ENCODE assay signal across 35 cellular contexts in genomic region chr1:156293895-156294294, GRCh38. TPM values are rescaled to one million over a fixed set of nuclear protein-coding genes. Genes with fewer than 3 reads are reported as not detected.
DNase-seq lines count a peak whose midpoint lies in the region; ATAC-seq, FAIRE-seq and TF ChIP-seq lines count a peak whose summit lies in the region.
"Had no signal": no experiment of that assay in that cellular context is flagged by ENCODE, and none has a peak within 500 bp of the region (broad histone marks: within the 10 kb centered on the region; RNA-seq: fewer than 3 reads in every experiment).

No MANE protein-coding gene starts in this region.

- H3K36me3 Mint-ChIP-seq in naive thymus-derived CD4-positive, alpha-beta T cell: peaks cover 0 to 7% (median 3%) of the 10 kb centered on the region in 5 donors
- H3K36me3 Mint-ChIP-seq: activated naive CD8-positive, alpha-beta T cell treated with anti-CD3 and anti-CD28 coated beads, Interleukin-2, amount 10 ng/mL, durations not matched to agents 7 days and 5 days; naive B cell had no signal

- peaks cover 7 to 34% (median 24%) of the 10 kb centered on the region in 7 donors for H3K4me1 Mint-ChIP-seq in naive thymus-derived CD4-positive, alpha-beta T cell

- no peaks in the 10 kb centered on the region for H3K27me3 Mint-ChIP-seq in naive thymus-derived CD4-positive, alpha-beta T cell
- H3K27me3 Mint-ChIP-seq: activated naive CD8-positive, alpha-beta T cell treated with anti-CD3 and anti-CD28 coated beads, Interleukin-2, amount 10 ng/mL, durations not matched to agents 7 days and 5 days; naive B cell had no signal

- H3K36me3 ChIP-seq in IMR-90 (ENCODE audit: control insufficient read depth, insufficient read depth, low read length) (peaks cover 9% of the 10 kb centered on the region; the same call in 1 of the 2 replicates), K562 (ENCODE audit: control insufficient read depth, insufficient read depth, low read length) (peaks cover 21% of the 10 kb centered on the region; the same call in 1 of the 3 replicates)
- H3K36me3 ChIP-seq in naive thymus-derived CD4-positive, alpha-beta T cell (ENCODE audit: control insufficient read depth in 2 of 3, insufficient read depth in 3 of 3, low read length in 3 of 3): peaks cover 0 to 27% (median 0%) of the 10 kb centered on the region in 3 experiments
- H3K36me3 ChIP-seq: colonic mucosa had no signal

- no peak overlapping the region for H2BK120ac ChIP-seq in IMR-90 (ENCODE audit: low read depth, low read length)

- H2AFZ ChIP-seq in IMR-90 (replicated peaks; ENCODE audit: low read length, poor library complexity) (peak overlapping the region; percentile 8), K562 (ENCODE audit: low read depth, low read length) (no peak overlapping the region)

- H3K27me3 ChIP-seq in IMR-90 (ENCODE audit: control insufficient read depth, insufficient read depth, low read length) (no peaks in the 10 kb centered on the region), K562 (ENCODE audit: control insufficient read depth in 2 of 2, insufficient read depth in 2 of 2, low read length in 2 of 2) (peaks cover 0 to 2% of the 10 kb centered on the region in 2 experiments; a peak in 1 of 5 replicates)
- no peaks in the 10 kb centered on the region for H3K27me3 ChIP-seq in naive thymus-derived CD4-positive, alpha-beta T cell (ENCODE audit: control insufficient read depth in 2 of 2, insufficient read depth in 2 of 2, low read length in 2 of 2)
- H3K27me3 ChIP-seq: BE2C, colonic mucosa, left lung, SJSA1, tibial nerve had no signal

- H3K56ac ChIP-seq in IMR-90 (ENCODE audit: extremely low read depth, insufficient read depth, low read length): no peak overlapping the region

- H3K9me3 ChIP-seq in IMR-90 (ENCODE audit: control insufficient read depth, insufficient read depth, low read length) (no peaks in the 10 kb centered on the region), K562 (replicated peaks; ENCODE audit: control insufficient read depth, insufficient read depth, low read depth, low read length) (no peaks in the 10 kb centered on the region)
- no peaks in the 10 kb centered on the region for H3K9me3 ChIP-seq in naive thymus-derived CD4-positive, alpha-beta T cell (ENCODE audit: control insufficient read depth in 2 of 3, low read length in 3 of 3)
- H3K9me3 ChIP-seq: BE2C, colonic mucosa, left lung, psoas muscle, SJSA1, tibial nerve had no signal

- no peak overlapping the region for H2AK9ac ChIP-seq in IMR-90 (replicated peaks; ENCODE audit: low read depth, low read length, poor library complexity)

- intact Hi-C loops in IMR-90 (cut with micrococcal nuclease) (no loop called here), K562 (cut with micrococcal nuclease) (no loop called here)
- intact Hi-C loops in naive thymus-derived CD4-positive, alpha-beta T cell (cut with micrococcal nuclease): no loop called here

- in situ Hi-C loops in IMR-90 (cut with MboI; ENCODE audit: low sequenced_read_pairs) (no loop called here), K562 (cut with MboI) (no loop called here)

- H4K8ac ChIP-seq in IMR-90 (ENCODE audit: low read depth in 2 of 2, low read length in 2 of 2): no peak overlapping the region

- peak overlapping the region in 1 of 9 donors; percentile 43 for H3K27ac Mint-ChIP-seq in naive thymus-derived CD4-positive, alpha-beta T cell
- H3K27ac Mint-ChIP-seq: activated naive CD8-positive, alpha-beta T cell treated with anti-CD3 and anti-CD28 coated beads, Interleukin-2, amount 10 ng/mL, durations not matched to agents 7 days and 5 days; CD8-positive, alpha-beta T cell had no signal

- POLR2A ChIA-PET in IMR-90 (lab: Charles Lee; ENCODE audit: unreplicated experiment) (no interaction called here), K562 (lab: Yijun Ruan, JAX) (interaction anchor here (0.5 to 1.9 kb wide), 7 partner anchors 11 to 303 kb away, joined by 3 to 16 read pairs (median 3); partner anchors contain the start of genes SMG5 and TMEM79)
- POLR2A ChIA-PET in naive thymus-derived CD4-positive, alpha-beta T cell (lab: Charles Lee): interaction anchor here (0.7 to 3.2 kb wide), 2 partner anchors 11 to 32 kb away, joined by 3 to 26 read pairs; partner anchors contain the start of genes SMG5 and TMEM79

- CTCF ChIA-PET in IMR-90 (lab: Yijun Ruan, JAX): no interaction called here
- CTCF ChIA-PET in K562 (lab: Yijun Ruan, JAX; ENCODE audit: low intra/inter-chr PET ratio): no interaction called here
- CTCF ChIA-PET in naive thymus-derived CD4-positive, alpha-beta T cell (lab: Charles Lee): interaction anchor here (0.7 to 1.4 kb wide), 2 partner anchors 13 kb away, joined by 3 read pairs; no protein-coding TSS in a partner anchor

- no peak for TF ChIP-seq EP300 in K562 (IDR thresholded peaks at IDR 0.05; ENCODE audit: low read length)

- no peak overlapping the region for H3K14ac ChIP-seq in IMR-90 (replicated peaks; ENCODE audit: low read depth, low read length)

- H3K18ac ChIP-seq in IMR-90 (ENCODE audit: low read depth, low read length): no peak overlapping the region

- H3K23ac ChIP-seq in IMR-90 (ENCODE audit: low read depth, low read length): no peak overlapping the region

- FAIRE-seq in K562 (lab: Jason Lieb, UNC): no peak
- FAIRE-seq: GM12891, islet of Langerhans had no signal

- no peak overlapping the region for H4K5ac ChIP-seq in IMR-90 (ENCODE audit: low read depth, low read length)

- dilution Hi-C loops in IMR-90 (cut with HindIII; ENCODE audit: low sequenced_read_pairs, unreplicated experiment): no loop called here

- no peak overlapping the region for H2BK20ac ChIP-seq in IMR-90 (ENCODE audit: low read depth, low read length)

- no peak overlapping the region for H3K4me2 ChIP-seq in IMR-90 (ENCODE audit: low read depth, low read length)
- no peak overlapping the region for H3K4me2 ChIP-seq in K562 (ENCODE audit: insufficient read depth, low read length)

- H3K79me1 ChIP-seq in IMR-90 (ENCODE audit: low read depth in 1 of 2, low read length in 2 of 2): peaks cover 3 to 27% of the 10 kb centered on the region in 2 experiments

- no peak overlapping the region for H2AK5ac ChIP-seq in IMR-90 (ENCODE audit: low read depth, low read length)

- no peaks in the 10 kb centered on the region for H3K79me2 ChIP-seq in K562 (ENCODE audit: control insufficient read depth, insufficient read depth, low read length)

- no TSS peak for BruUV-seq in IMR-90 (replicated peaks; lab: Mats Ljungman, UMichigan)
- no TSS peak for BruUV-seq in K562 (replicated peaks; lab: Mats Ljungman, UMichigan)

- TF ChIP-seq CTCF in IMR-90 (conservative IDR thresholded peaks at IDR 0.05; ENCODE audit: low read depth, low read length) (no peak), K562 (IDR thresholded peaks at IDR 0.05 in 2 of 3, conservative IDR thresholded peaks at IDR 0.05 in 1 of 3; ENCODE audit: insufficient read depth in 2 of 3, low read depth in 1 of 3, low read length in 3 of 3) (no peak)

- H4K20me1 ChIP-seq in IMR-90 (ENCODE audit: insufficient read depth, low read length): no peaks in the 10 kb centered on the region
- no peaks in the 10 kb centered on the region for H4K20me1 ChIP-seq in K562 (replicated peaks; ENCODE audit: control insufficient read depth, insufficient read depth, low read length)

- no peaks in the 10 kb centered on the region for H3K9me3 Mint-ChIP-seq in naive thymus-derived CD4-positive, alpha-beta T cell
- H3K9me3 Mint-ChIP-seq: activated naive CD8-positive, alpha-beta T cell treated with anti-CD3 and anti-CD28 coated beads, Interleukin-2, amount 10 ng/mL, durations not matched to agents 7 days and 5 days; CD8-positive, alpha-beta T cell; naive B cell had no signal

- ATAC-seq in IMR-90 (ENCODE audit: low read depth): no peak
- ATAC-seq in K562: no peak
- no peak for ATAC-seq in naive thymus-derived CD4-positive, alpha-beta T cell
- ATAC-seq in GM19463 (IDR thresholded peaks at IDR 0.05; ENCODE audit: unreplicated experiment): no peak
- ATAC-seq: CD8-positive, alpha-beta T cell; left lung; psoas muscle had no signal

- H4K91ac ChIP-seq in IMR-90 (ENCODE audit: insufficient read depth, low read depth, low read length): no peak overlapping the region

- no CpG with 5 or more reads among the region's 9 CpGs for WGBS in IMR-90 (ENCODE audit: extremely low coverage in 2 of 2, insufficient read length in 1 of 2), 2 experiments
- 77% methylated on average over 7 of the region's 9 CpGs for WGBS in K562 (ENCODE audit: insufficient coverage, low coverage, missing lambda C conversion rate)

- TF ChIP-seq RAD21 in IMR-90 (IDR thresholded peaks at IDR 0.05; ENCODE audit: low read length) (no peak), K562 (CRISPR knock-in tag; conservative IDR thresholded peaks at IDR 0.05 in 1 of 2, IDR thresholded peaks at IDR 0.05 in 1 of 2) (no peak)

- H3K4me1 ChIP-seq in IMR-90 (ENCODE audit: control insufficient read depth, insufficient read depth, low read length): peaks cover 2% of the 10 kb centered on the region; the same call in 1 of the 2 replicates
- peaks cover 7 to 17% of the 10 kb centered on the region in 2 experiments; a peak in 4 of 5 replicates for H3K4me1 ChIP-seq in K562 (replicated peaks in 1 of 2; ENCODE audit: control insufficient read depth in 2 of 2, insufficient read depth in 2 of 2, low read length in 2 of 2)
- H3K4me1 ChIP-seq in naive thymus-derived CD4-positive, alpha-beta T cell (ENCODE audit: control insufficient read depth in 2 of 2, insufficient read depth in 2 of 2, low read length in 2 of 2): peaks cover 9 to 13% of the 10 kb centered on the region in 2 donors
- H3K4me1 ChIP-seq: BE2C, psoas muscle had no signal

- no peak overlapping the region for H2BK15ac ChIP-seq in IMR-90 (ENCODE audit: low read depth, low read length)

- H3K9ac ChIP-seq in IMR-90 (ENCODE audit: low read depth, low read length): no peak overlapping the region
- H3K9ac ChIP-seq in K562 (ENCODE audit: insufficient read depth in 1 of 2, low read depth in 2 of 2, low read length in 2 of 2): 0 out of 4 replicates have a peak overlapping the region, but pooled peaks of 1 of the 2 experiments have one; percentile 2

- H3K4me3 Mint-ChIP-seq in naive thymus-derived CD4-positive, alpha-beta T cell: peak overlapping the region in 6 of 10 donors; percentile 25 to 91 (median 74)

- H3K4me3 ChIP-seq in IMR-90 (ENCODE audit: insufficient read depth, low read depth, low read length) (no peak overlapping the region), K562 (no peak overlapping the region)
- no peak overlapping the region for H3K4me3 ChIP-seq in naive thymus-derived CD4-positive, alpha-beta T cell (ENCODE audit: low read length)
- H3K4me3 ChIP-seq: SJSA1 had no signal

- TF ChIP-seq POLR2A in IMR-90 (IDR thresholded peaks at IDR 0.05; ENCODE audit: low read depth, low read length) (no peak), K562 (conservative IDR thresholded peaks at IDR 0.05) (no peak)

- H2BK5ac ChIP-seq in IMR-90 (ENCODE audit: low read depth, low read length, poor library complexity, severe bottlenecking): no peak overlapping the region

- H3K27ac ChIP-seq in IMR-90 (ENCODE audit: insufficient read depth, low read length) (no peak overlapping the region), K562 (ENCODE audit: extremely low read depth, low read depth, low read length) (no peak overlapping the region)
- H3K27ac ChIP-seq in naive thymus-derived CD4-positive, alpha-beta T cell (ENCODE audit: low read depth, low read length): no peak overlapping the region
- H3K27ac ChIP-seq: colonic mucosa, left lung, psoas muscle, SJSA1 had no signal

- no peak overlapping the region for H3K4ac ChIP-seq in IMR-90 (ENCODE audit: low read depth, low read length)

- H3K9me1 ChIP-seq in IMR-90 (ENCODE audit: insufficient read depth, low read length): peaks cover 6% of the 10 kb centered on the region; the same call in 1 of the 2 replicates
- no peaks in the 10 kb centered on the region for H3K9me1 ChIP-seq in K562 (ENCODE audit: control insufficient read depth, insufficient read depth, low read length)

- DNase-seq in IMR-90 (no peak), K562 (ENCODE audit: extremely low read depth in 1 of 4, low spot score in 3 of 4) (no peak), midbrain (lab: John Stamatoyannopoulos, UW) (no peak)
- DNase-seq in naive thymus-derived CD4-positive, alpha-beta T cell: no peak
- DNase-seq: ACHN; activated CD4-positive, alpha-beta T cell treated with anti-CD3 and anti-CD28 coated beads for 48 hours; activated gamma-delta T cell treated with Interleukin-2 at 50 U/mL for 16 hours; activated naive CD8-positive, alpha-beta T cell treated with anti-CD3 and anti-CD28 coated beads, Interleukin-2, amount 10 ng/mL, durations not matched to agents 7 days and 5 days; activated T-cell treated with anti-CD3 and anti-CD28 coated beads, Interleukin-2, amount 50 U/mL, for 1 hour; BE2C; CD8-positive, alpha-beta T cell; colonic mucosa; DMS153; effector memory CD4-positive, alpha-beta T cell; foreskin fibroblast; KBM-7; left lung; naive B cell; NCI-H1105 treated with DMSO at 0.1 percent for 48 hours; NCI-H2029; NCI-H510A treated with DMSO at 0.1 percent for 48 hours; psoas muscle; RPMI8226; stimulated activated CD4-positive, alpha-beta T cell treated with anti-CD3 and anti-CD28 coated beads, Interleukin-4, amount 100 ng/mL, for 24 hours had no signal

RNA-seq across cellular contexts. Expression of gene GLMP, which starts 1.6 kb away (rescaled TPM):
- total RNA-seq in IMR-90 (2012; rRNA removed): 18.3 and 32.6 TPM in 2 replicates
- polyA plus RNA-seq in IMR-90 (2012; rRNA removed): 43.1 and 45.8 TPM in 2 replicates
- 26.0 and 46.2 TPM in 2 replicates for polyA plus RNA-seq in IMR-90 (2012; cell fraction: cytosol; rRNA removed)
- polyA plus RNA-seq in IMR-90 (2012; cell fraction: nucleus; rRNA removed; ENCODE audit: low replicate concordance): 21.8 and 26.8 TPM in 2 replicates
- 13.4 and 24.2 TPM in 2 replicates for total RNA-seq in K562 (2011; cell fraction: chromatin; rRNA removed; ENCODE audit: low replicate concordance)
- 21.3 and 23.8 TPM in 2 replicates for total RNA-seq in K562 (2011; cell fraction: nucleolus; rRNA removed)
- 24.8 and 28.6 TPM in 2 replicates for total RNA-seq in K562 (2011; cell fraction: nucleoplasm; rRNA removed)
- total RNA-seq in K562 (2014; rRNA removed): 25.7 and 27.0 TPM in 2 replicates
- total RNA-seq in K562 (2014; rRNA removed; fragmentation: Illumina TruSeq; extraction: Trizol): 10.1 and 12.8 TPM in 2 replicates
- total RNA-seq in K562 (2015; rRNA removed; fragmentation: Illumina TruSeq; extraction: Trizol): 18.5 and 19.7 TPM in 2 replicates
- total RNA-seq in K562 (2021): 22.7 and 23.7 TPM in 2 replicates
- polyA plus RNA-seq in K562 (2011; rRNA removed): 8.3 and 15.5 TPM in 2 replicates
- 23.7 and 34.0 TPM in 2 replicates for polyA plus RNA-seq in K562 (2011; cell fraction: cytosol; rRNA removed)
- polyA plus RNA-seq in K562 (2011; cell fraction: nucleus; rRNA removed): 18.0 and 19.6 TPM in 2 replicates
- 22.2 and 32.3 TPM in 2 replicates for polyA plus RNA-seq in K562 (2012)
- polyA plus RNA-seq in K562 (2014; fragmentation: Illumina TruSeq; extraction: Trizol): 28.2 and 29.1 TPM in 2 replicates
- polyA plus RNA-seq in K562 (2014; fragmentation: Nextera tagmentation; extraction: Ambion mirVana): 10 to 100 TPM; 11.0 to 22.4 TPM
- polyA plus RNA-seq in K562 (2014; rRNA removed): 21.7 and 24.5 TPM in 2 replicates
- 4.6 and 5.6 TPM in 2 replicates for polyA minus RNA-seq in K562 (2011; rRNA and poly(A)+ RNA removed)
- 8.4 and 11.0 TPM in 2 replicates for polyA minus RNA-seq in K562 (2011; cell fraction: cytosol; rRNA and poly(A)+ RNA removed)
- polyA minus RNA-seq in K562 (2011; cell fraction: nucleus; rRNA and poly(A)+ RNA removed): 5.5 and 8.9 TPM in 2 replicates
- total RNA-seq in naive thymus-derived CD4-positive, alpha-beta T cell: 10 to 100 TPM; 21.0 to 40.4 (median 24.5) TPM
- 10 to 100 TPM; 17.6 to 19.3 TPM for polyA plus RNA-seq in naive thymus-derived CD4-positive, alpha-beta T cell

RNA-seq across cellular contexts. Expression of gene VHLL, which starts 5.2 kb away (rescaled TPM):
- total RNA-seq in IMR-90 (2012; rRNA removed) (0.28 TPM in 1 of 2 replicates, not detected in the other), K562 (2014; rRNA removed) (not detected in 2 replicates), K562 (2014; rRNA removed; fragmentation: Illumina TruSeq; extraction: Trizol) (not detected in 2 replicates), K562 (2015; rRNA removed; fragmentation: Illumina TruSeq; extraction: Trizol) (not detected in 2 replicates), K562 (2021) (not detected in 2 replicates)
- polyA plus RNA-seq in IMR-90 (2012; rRNA removed) (not detected in 2 replicates), K562 (2011; rRNA removed) (not detected in 2 replicates), K562 (2014; fragmentation: Illumina TruSeq; extraction: Trizol) (not detected in 2 replicates), K562 (2014; fragmentation: Nextera tagmentation; extraction: Ambion mirVana) (not detected), K562 (2014; rRNA removed) (not detected in 2 replicates)
- polyA plus RNA-seq in IMR-90 (2012; cell fraction: cytosol; rRNA removed): not detected in 2 replicates
- 0.21 TPM in 2 replicates for polyA plus RNA-seq in IMR-90 (2012; cell fraction: nucleus; rRNA removed; ENCODE audit: low replicate concordance)
- total RNA-seq in K562 (2011; cell fraction: chromatin; rRNA removed; ENCODE audit: low replicate concordance): 1.3 TPM in 1 of 2 replicates, not detected in the other
- total RNA-seq in K562 (2011; cell fraction: nucleolus; rRNA removed): not detected in 2 replicates
- total RNA-seq in K562 (2011; cell fraction: nucleoplasm; rRNA removed): 0.66 TPM in 1 of 2 replicates, not detected in the other
- not detected in 2 replicates for polyA plus RNA-seq in K562 (2011; cell fraction: cytosol; rRNA removed)
- not detected in 2 replicates for polyA plus RNA-seq in K562 (2011; cell fraction: nucleus; rRNA removed)
- polyA plus RNA-seq in K562 (2012): not detected in 2 replicates
- polyA minus RNA-seq in K562 (2011; rRNA and poly(A)+ RNA removed): not detected in 2 replicates
- polyA minus RNA-seq in K562 (2011; cell fraction: cytosol; rRNA and poly(A)+ RNA removed): not detected in 2 replicates
- not detected in 2 replicates for polyA minus RNA-seq in K562 (2011; cell fraction: nucleus; rRNA and poly(A)+ RNA removed)
- total RNA-seq in naive thymus-derived CD4-positive, alpha-beta T cell: not detected
- polyA plus RNA-seq in naive thymus-derived CD4-positive, alpha-beta T cell: not detected
- total RNA-seq: activated CD8-positive, alpha-beta memory T cell treated with anti-CD3 and anti-CD28 coated beads for 36 hours; activated naive CD8-positive, alpha-beta T cell treated with anti-CD3 and anti-CD28 coated beads, Interleukin-2, amount 10 ng/mL, durations not matched to agents 7 days and 5 days; aorta; CD8-positive, alpha-beta T cell; colonic mucosa; H4; HT-29; left lung; M059J; psoas muscle; SJSA1; tibial nerve had no signal
- polyA plus RNA-seq: aorta, esophagus, psoas muscle had no signal

RNA-seq across cellular contexts. Expression of gene TMEM79, which starts 9.8 kb away (rescaled TPM):
- total RNA-seq in IMR-90 (2012; rRNA removed): 0.28 and 0.54 TPM in 2 replicates
- polyA plus RNA-seq in IMR-90 (2012; rRNA removed): 2.3 and 3.3 TPM in 2 replicates
- 2.8 and 4.2 TPM in 2 replicates for polyA plus RNA-seq in IMR-90 (2012; cell fraction: cytosol; rRNA removed)
- 5.5 and 15.6 TPM in 2 replicates for polyA plus RNA-seq in IMR-90 (2012; cell fraction: nucleus; rRNA removed; ENCODE audit: low replicate concordance)
- 7.9 and 23.3 TPM in 2 replicates for total RNA-seq in K562 (2011; cell fraction: chromatin; rRNA removed; ENCODE audit: low replicate concordance)
- 23.9 and 26.5 TPM in 2 replicates for total RNA-seq in K562 (2011; cell fraction: nucleolus; rRNA removed)
- total RNA-seq in K562 (2011; cell fraction: nucleoplasm; rRNA removed): 14.7 and 15.8 TPM in 2 replicates
- 3.8 and 6.9 TPM in 2 replicates for total RNA-seq in K562 (2014; rRNA removed)
- total RNA-seq in K562 (2014; rRNA removed; fragmentation: Illumina TruSeq; extraction: Trizol): 2.1 and 2.6 TPM in 2 replicates
- total RNA-seq in K562 (2015; rRNA removed; fragmentation: Illumina TruSeq; extraction: Trizol): 5.1 and 5.4 TPM in 2 replicates
- total RNA-seq in K562 (2021): 6.8 and 7.2 TPM in 2 replicates
- 4.0 and 4.8 TPM in 2 replicates for polyA plus RNA-seq in K562 (2011; rRNA removed)
- 5.0 and 12.1 TPM in 2 replicates for polyA plus RNA-seq in K562 (2011; cell fraction: cytosol; rRNA removed)
- 10.3 and 25.9 TPM in 2 replicates for polyA plus RNA-seq in K562 (2011; cell fraction: nucleus; rRNA removed)
- 5.7 and 9.5 TPM in 2 replicates for polyA plus RNA-seq in K562 (2012)
- 5.6 and 5.7 TPM in 2 replicates for polyA plus RNA-seq in K562 (2014; fragmentation: Illumina TruSeq; extraction: Trizol)
- 1 to 10 TPM in 1 of 2 experiments, under 1 TPM in 1; 0.69 to 1.2 TPM for polyA plus RNA-seq in K562 (2014; fragmentation: Nextera tagmentation; extraction: Ambion mirVana)
- polyA plus RNA-seq in K562 (2014; rRNA removed): 6.1 and 8.3 TPM in 2 replicates
- polyA minus RNA-seq in K562 (2011; rRNA and poly(A)+ RNA removed): 2.3 TPM in 2 replicates
- 1.6 and 2.3 TPM in 2 replicates for polyA minus RNA-seq in K562 (2011; cell fraction: cytosol; rRNA and poly(A)+ RNA removed)
- polyA minus RNA-seq in K562 (2011; cell fraction: nucleus; rRNA and poly(A)+ RNA removed): 7.0 and 10.9 TPM in 2 replicates
- total RNA-seq in naive thymus-derived CD4-positive, alpha-beta T cell: 10 to 100 TPM in 3 of 5 experiments, 1 to 10 TPM in 2; 4.3 to 18.6 (median 11.2) TPM
- polyA plus RNA-seq in naive thymus-derived CD4-positive, alpha-beta T cell: 1 to 10 TPM; 6.5 to 9.8 TPM

RNA-seq across cellular contexts. Expression of gene SMG5, which starts 11.3 kb away (rescaled TPM):
- total RNA-seq in IMR-90 (2012; rRNA removed): 33.9 and 37.3 TPM in 2 replicates
- 33.3 and 34.7 TPM in 2 replicates for polyA plus RNA-seq in IMR-90 (2012; rRNA removed)
- polyA plus RNA-seq in IMR-90 (2012; cell fraction: cytosol; rRNA removed): 22.0 and 23.5 TPM in 2 replicates
- polyA plus RNA-seq in IMR-90 (2012; cell fraction: nucleus; rRNA removed; ENCODE audit: low replicate concordance): 75.0 and 118 TPM in 2 replicates
- total RNA-seq in K562 (2011; cell fraction: chromatin; rRNA removed; ENCODE audit: low replicate concordance): 126 and 277 TPM in 2 replicates
- 112 and 123 TPM in 2 replicates for total RNA-seq in K562 (2011; cell fraction: nucleolus; rRNA removed)
- total RNA-seq in K562 (2011; cell fraction: nucleoplasm; rRNA removed): 105 and 122 TPM in 2 replicates
- total RNA-seq in K562 (2014; rRNA removed): 56.0 and 71.6 TPM in 2 replicates
- 33.1 and 41.4 TPM in 2 replicates for total RNA-seq in K562 (2014; rRNA removed; fragmentation: Illumina TruSeq; extraction: Trizol)
- total RNA-seq in K562 (2015; rRNA removed; fragmentation: Illumina TruSeq; extraction: Trizol): 53.1 and 53.7 TPM in 2 replicates
- total RNA-seq in K562 (2021): 78.4 and 85.9 TPM in 2 replicates
- 41.4 and 53.9 TPM in 2 replicates for polyA plus RNA-seq in K562 (2011; rRNA removed)
- polyA plus RNA-seq in K562 (2011; cell fraction: cytosol; rRNA removed): 33.8 and 36.1 TPM in 2 replicates
- 202 and 245 TPM in 2 replicates for polyA plus RNA-seq in K562 (2011; cell fraction: nucleus; rRNA removed)
- polyA plus RNA-seq in K562 (2012): 44.7 and 57.3 TPM in 2 replicates
- polyA plus RNA-seq in K562 (2014; fragmentation: Illumina TruSeq; extraction: Trizol): 69.4 and 69.7 TPM in 2 replicates
- polyA plus RNA-seq in K562 (2014; fragmentation: Nextera tagmentation; extraction: Ambion mirVana): 1 to 10 TPM; 1.4 to 1.6 TPM
- polyA plus RNA-seq in K562 (2014; rRNA removed): 53.0 and 58.7 TPM in 2 replicates
- polyA minus RNA-seq in K562 (2011; rRNA and poly(A)+ RNA removed): 27.6 and 30.1 TPM in 2 replicates
- 18.5 and 20.0 TPM in 2 replicates for polyA minus RNA-seq in K562 (2011; cell fraction: cytosol; rRNA and poly(A)+ RNA removed)
- 29.4 and 36.3 TPM in 2 replicates for polyA minus RNA-seq in K562 (2011; cell fraction: nucleus; rRNA and poly(A)+ RNA removed)
- total RNA-seq in naive thymus-derived CD4-positive, alpha-beta T cell: 10 to 100 TPM; 65.7 to 74.0 (median 69.4) TPM
- polyA plus RNA-seq in naive thymus-derived CD4-positive, alpha-beta T cell: 10 to 100 TPM; 14.4 to 38.4 TPM

RNA-seq across cellular contexts. Expression of gene CCT3, which starts 44.2 kb away (rescaled TPM):
- 595 and 637 TPM in 2 replicates for total RNA-seq in IMR-90 (2012; rRNA removed)
- 293 and 313 TPM in 2 replicates for polyA plus RNA-seq in IMR-90 (2012; rRNA removed)
- 159 and 216 TPM in 2 replicates for polyA plus RNA-seq in IMR-90 (2012; cell fraction: cytosol; rRNA removed)
- polyA plus RNA-seq in IMR-90 (2012; cell fraction: nucleus; rRNA removed; ENCODE audit: low replicate concordance): 89.8 and 167 TPM in 2 replicates
- total RNA-seq in K562 (2011; cell fraction: chromatin; rRNA removed; ENCODE audit: low replicate concordance): 286 and 378 TPM in 2 replicates
- total RNA-seq in K562 (2011; cell fraction: nucleolus; rRNA removed): 207 and 211 TPM in 2 replicates
- total RNA-seq in K562 (2011; cell fraction: nucleoplasm; rRNA removed): 281 and 365 TPM in 2 replicates
- 567 and 570 TPM in 2 replicates for total RNA-seq in K562 (2014; rRNA removed)
- 610 and 635 TPM in 2 replicates for total RNA-seq in K562 (2014; rRNA removed; fragmentation: Illumina TruSeq; extraction: Trizol)
- 573 and 580 TPM in 2 replicates for total RNA-seq in K562 (2015; rRNA removed; fragmentation: Illumina TruSeq; extraction: Trizol)
- total RNA-seq in K562 (2021): 521 and 542 TPM in 2 replicates
- 682 and 836 TPM in 2 replicates for polyA plus RNA-seq in K562 (2011; rRNA removed)
- polyA plus RNA-seq in K562 (2011; cell fraction: cytosol; rRNA removed): 554 and 570 TPM in 2 replicates
- polyA plus RNA-seq in K562 (2011; cell fraction: nucleus; rRNA removed): 205 and 257 TPM in 2 replicates
- 345 and 420 TPM in 2 replicates for polyA plus RNA-seq in K562 (2012)
- 536 and 610 TPM in 2 replicates for polyA plus RNA-seq in K562 (2014; fragmentation: Illumina TruSeq; extraction: Trizol)
- 1,000 to 10,000 TPM in 1 of 2 experiments, 100 to 1,000 TPM in 1; 871 to 1,167 TPM for polyA plus RNA-seq in K562 (2014; fragmentation: Nextera tagmentation; extraction: Ambion mirVana)
- 475 and 532 TPM in 2 replicates for polyA plus RNA-seq in K562 (2014; rRNA removed)
- polyA minus RNA-seq in K562 (2011; rRNA and poly(A)+ RNA removed): 839 and 1,099 TPM in 2 replicates
- 448 and 506 TPM in 2 replicates for polyA minus RNA-seq in K562 (2011; cell fraction: cytosol; rRNA and poly(A)+ RNA removed)
- polyA minus RNA-seq in K562 (2011; cell fraction: nucleus; rRNA and poly(A)+ RNA removed): 78.0 and 147 TPM in 2 replicates
- 100 to 1,000 TPM in 3 of 5 experiments, 10 to 100 TPM in 2; 78.0 to 282 (median 114) TPM for total RNA-seq in naive thymus-derived CD4-positive, alpha-beta T cell
- 100 to 1,000 TPM; 203 to 265 TPM for polyA plus RNA-seq in naive thymus-derived CD4-positive, alpha-beta T cell
